In the genomic region with DNA sequence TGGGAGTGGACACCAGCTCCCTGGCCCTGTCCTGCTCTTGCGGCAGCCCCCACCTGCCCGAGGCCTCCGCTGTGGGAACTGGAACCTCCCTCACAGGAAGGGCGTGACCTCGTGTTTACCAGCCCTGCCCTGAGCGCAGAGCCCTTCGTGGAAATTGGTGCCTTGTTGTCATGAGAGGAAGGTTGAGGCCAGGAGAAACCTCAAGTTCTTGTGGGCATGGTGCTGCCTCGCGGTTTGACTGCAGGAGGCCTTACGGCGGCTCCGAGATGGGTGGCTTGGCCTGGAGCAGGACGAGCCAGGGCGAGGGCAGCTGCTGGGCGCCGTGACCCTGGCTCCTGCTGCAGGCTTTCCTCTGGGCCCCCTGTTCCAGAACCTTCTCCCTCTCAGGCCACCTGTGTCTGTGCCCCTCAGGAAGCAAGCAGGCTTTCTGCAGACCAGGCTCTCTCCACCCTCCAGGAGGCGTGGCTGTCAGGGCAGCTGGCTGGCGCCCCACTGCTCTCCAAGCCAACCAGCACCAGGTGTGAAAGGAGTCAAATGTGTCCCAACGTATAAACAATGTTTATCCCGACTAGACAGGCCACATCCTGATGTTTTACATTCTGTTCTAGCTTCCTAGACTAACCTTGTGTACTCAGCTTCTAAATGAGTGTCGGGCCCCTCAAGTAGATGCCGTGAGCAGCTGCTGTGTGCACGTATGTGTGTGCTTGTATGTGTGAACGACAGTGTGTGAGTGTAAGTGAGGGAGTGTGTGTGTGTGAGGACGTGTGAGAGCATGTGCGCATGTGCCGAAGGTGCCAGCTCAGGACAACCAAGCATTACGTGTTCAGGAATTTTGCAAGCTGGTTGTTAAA, we compare ENCODE assay signal across 8 cellular contexts.
DNase-seq lines count a peak whose midpoint lies in the region; ATAC-seq and TF ChIP-seq lines count a peak whose summit lies in the region.

No MANE protein-coding gene starts in this region.

- H3K9ac ChIP-seq in mucosa of rectum (ENCODE audit: low read depth in 1 of 2, low read length in 2 of 2), result peak overlapping the region; percentile 18 to 24

- no peaks in the 10 kb centered on the region for H3K9me2 ChIP-seq in DOHH2 (replicated peaks; ENCODE audit: control insufficient read depth, low read length)

- DNase-seq in NCI-H2196 treated with DMSO at 0.1 percent for 48 hours (lab: John Stamatoyannopoulos, UW; ENCODE audit: unreplicated experiment) (peak; percentile 45), HuH-7.5 (ENCODE audit: low spot score) (no peak), HuH-7 (ENCODE audit: low spot score) (no peak), HAP-1 (ENCODE audit: low spot score in 2 of 2) (no peak)
- DNase-seq in activated T-cell treated with anti-CD3 and anti-CD28 coated beads, Interleukin-2, amount 50 U/mL, for 48 hours, result peak; percentile 65 to 71

- no peaks in the 10 kb centered on the region for H3K9me3 ChIP-seq in DOHH2 (ENCODE audit: control insufficient read depth, insufficient read depth, low read length)
- no peaks in the 10 kb centered on the region for H3K9me3 ChIP-seq in mucosa of rectum (ENCODE audit: control insufficient read depth in 2 of 2, low read length in 2 of 2)
- no peaks in the 10 kb centered on the region for H3K9me3 ChIP-seq in HAP-1

- H3K27me3 ChIP-seq in DOHH2 (ENCODE audit: control insufficient read depth, low read length) (peaks cover 16% of the 10 kb centered on the region), mucosa of rectum (ENCODE audit: control insufficient read depth in 2 of 2, insufficient read depth in 2 of 2, low read length in 2 of 2) (no peaks in the 10 kb centered on the region), HAP-1 (ENCODE audit: low read depth) (no peaks in the 10 kb centered on the region)

- H3F3A ChIP-seq in DOHH2 (ENCODE audit: control insufficient read depth, insufficient read depth), result peaks cover 8% of the 10 kb centered on the region; the same call in 1 of the 2 replicates

- H3K27ac ChIP-seq in DOHH2 (ENCODE audit: low read depth, low read length) (peak overlapping the region; percentile 65), mucosa of rectum (ENCODE audit: low read depth in 2 of 2, low read length in 2 of 2) (peak overlapping the region; percentile 63 to 84)

- H3K79me2 ChIP-seq in DOHH2 (ENCODE audit: control insufficient read depth, low read length), result no peaks in the 10 kb centered on the region

- H3K4me1 ChIP-seq in DOHH2 (ENCODE audit: control insufficient read depth, low read length) (peaks cover 54% of the 10 kb centered on the region), mucosa of rectum (ENCODE audit: control insufficient read depth in 2 of 2, insufficient read depth in 2 of 2, low read length in 2 of 2) (peaks cover 20 to 40% of the 10 kb centered on the region in 2 donors), HAP-1 (no peaks in the 10 kb centered on the region)

- no peaks in the 10 kb centered on the region for H4K20me1 ChIP-seq in DOHH2 (ENCODE audit: control insufficient read depth, insufficient read depth, low read depth, low read length)

- no peak for ATAC-seq in HG03457 (IDR thresholded peaks at IDR 0.05; ENCODE audit: unreplicated experiment)

- H3K36me3 ChIP-seq in DOHH2 (ENCODE audit: control insufficient read depth, low read length) (no peaks in the 10 kb centered on the region), mucosa of rectum (ENCODE audit: control insufficient read depth in 2 of 2, insufficient read depth in 2 of 2, low read length in 2 of 2) (no peaks in the 10 kb centered on the region), HAP-1 (replicated peaks) (no peaks in the 10 kb centered on the region)

- in situ Hi-C loops in HAP-1 (cut with MboI; ENCODE audit: low sequenced_read_pairs), result no loop called here

- H3K4me3 ChIP-seq in DOHH2 (ENCODE audit: low read length) (peak overlapping the region; percentile 49), mucosa of rectum (ENCODE audit: low read length in 2 of 2) (peak overlapping the region in 1 of 2 donors; percentile 41), HAP-1 (no peak overlapping the region)

- TF ChIP-seq CTCF in DOHH2 (IDR thresholded peaks at IDR 0.05; ENCODE audit: low read depth, low read length, poor library complexity, severe bottlenecking), result no peak

- H3K4me2 ChIP-seq in DOHH2 (ENCODE audit: low read length), result peak overlapping the region; percentile 74

Comparison
In these comparisons a context has a peak if more than half of its experiments do, and no peak if none do; other contexts are left out.
1. DNase-seq: peak in NCI-H2196 treated with DMSO at 0.1 percent for 48 hours (single experiment) and activated T-cell treated with anti-CD3 and anti-CD28 coated beads, Interleukin-2, amount 50 U/mL, for 48 hours (2 of 2); none in HuH-7.5 (single experiment), HuH-7 (single experiment) and HAP-1 (0 of 2).